Comparison of ENCODE assay signal across 8 cellular contexts in genomic region chrX:56231706-56232105, GRCh38. TPM values are rescaled to one million over a fixed set of nuclear protein-coding genes. Genes with fewer than 3 reads are reported as not detected.
DNase-seq lines count a peak whose midpoint lies in the region; ATAC-seq lines count a peak whose summit lies in the region.

No MANE protein-coding gene starts in this region.

- H3K27me3 ChIP-seq in HUES48 (ENCODE audit: control insufficient read depth, insufficient read depth, low read length) (no peaks in the 10 kb centered on the region), adipocyte (replicated peaks; ENCODE audit: control insufficient read depth, insufficient read depth, low read length) (peaks cover 8% of the 10 kb centered on the region), iPS-15b (ENCODE audit: control insufficient read depth, insufficient read depth, low read length) (no peaks in the 10 kb centered on the region), skeletal muscle tissue (ENCODE audit: control insufficient read depth in 3 of 3, insufficient read depth in 3 of 3, low read length in 3 of 3) (peaks cover 0 to 3% (median 0%) of the 10 kb centered on the region in 3 donors)

- no peak for DNase-seq in adipocyte (ENCODE audit: low read depth)
- no peak for DNase-seq in T1000 (lab: John Stamatoyannopoulos, UW)
- DNase-seq in activated CD4-positive, CD25-positive, alpha-beta regulatory T cell treated with anti-CD3 and anti-CD28 coated beads, Interleukin-2, amount 50 U/mL, for 72 hours, result no peak

- H3K36me3 ChIP-seq in HUES48 (ENCODE audit: control insufficient read depth, insufficient read depth, low read length), result no peaks in the 10 kb centered on the region
- no peaks in the 10 kb centered on the region for H3K36me3 ChIP-seq in adipocyte (ENCODE audit: control insufficient read depth, insufficient read depth, low read length, severe bottlenecking)
- no peaks in the 10 kb centered on the region for H3K36me3 ChIP-seq in iPS-15b (ENCODE audit: control insufficient read depth, insufficient read depth, low read length)
- H3K36me3 ChIP-seq in skeletal muscle tissue (ENCODE audit: control insufficient read depth in 3 of 3, insufficient read depth in 3 of 3, low read length in 3 of 3), result no peaks in the 10 kb centered on the region

- no peak overlapping the region for H3K27ac ChIP-seq in HUES48 (ENCODE audit: low read depth, low read length)
- H3K27ac ChIP-seq in skeletal muscle tissue (ENCODE audit: low read depth, low read length), result peak overlapping the region; percentile 69

- H3K4me1 ChIP-seq in HUES48 (ENCODE audit: control insufficient read depth, insufficient read depth, low read length) (no peaks in the 10 kb centered on the region), adipocyte (ENCODE audit: control insufficient read depth, insufficient read depth, low read length) (peaks cover 20% of the 10 kb centered on the region), iPS-15b (ENCODE audit: control insufficient read depth, insufficient read depth, low read length) (peaks cover 6% of the 10 kb centered on the region), skeletal muscle tissue (ENCODE audit: control insufficient read depth in 3 of 3, insufficient read depth in 3 of 3, low read length in 3 of 3) (peaks cover 0 to 5% (median 5%) of the 10 kb centered on the region in 3 donors)

- no peak overlapping the region for H3K9ac ChIP-seq in HUES48 (ENCODE audit: low read depth, low read length)
- no peak overlapping the region for H3K9ac ChIP-seq in adipocyte (ENCODE audit: low read length)
- H3K9ac ChIP-seq in iPS-15b (ENCODE audit: low read depth, low read length), result no peak overlapping the region
- peak overlapping the region in 2 of 3 donors; percentile 10 to 34 for H3K9ac ChIP-seq in skeletal muscle tissue (ENCODE audit: low read depth in 1 of 3, low read length in 3 of 3)

- H3K4me3 ChIP-seq in HUES48 (ENCODE audit: low read depth, low read length) (peak overlapping the region; percentile 68), adipocyte (ENCODE audit: low read length) (peak overlapping the region; percentile 70), iPS-15b (ENCODE audit: low read depth, low read length) (peak overlapping the region; percentile 68), skeletal muscle tissue (ENCODE audit: low read length in 3 of 3) (peak overlapping the region in 2 of 3 donors; percentile 64 to 72)

- ATAC-seq in esophagus mucosa (no peak), HG03280 (IDR thresholded peaks at IDR 0.05; ENCODE audit: unreplicated experiment) (no peak)

- peaks cover 52% of the 10 kb centered on the region for H3K9me3 ChIP-seq in HUES48 (ENCODE audit: control insufficient read depth, insufficient read depth, low read length)
- H3K9me3 ChIP-seq in adipocyte (ENCODE audit: control insufficient read depth, low read length), result no peaks in the 10 kb centered on the region
- no peaks in the 10 kb centered on the region for H3K9me3 ChIP-seq in iPS-15b (ENCODE audit: control insufficient read depth, insufficient read depth, low read length)
- H3K9me3 ChIP-seq in skeletal muscle tissue (ENCODE audit: control insufficient read depth in 3 of 3, low read length in 3 of 3), result no peaks in the 10 kb centered on the region

RNA-seq across cellular contexts. Expression of gene KLF8, which starts 0.5 kb away (rescaled TPM):
- total RNA-seq in skeletal muscle tissue (2.6 TPM), esophagus mucosa (23.2 TPM)

Comparison
In these comparisons a context has a peak if more than half of its experiments do, and no peak if none do; other contexts are left out.
1. H3K9ac ChIP-seq: peak in skeletal muscle tissue (2 of 3); none in HUES48 (single experiment), adipocyte (single experiment) and iPS-15b (single experiment).
2. Peak in every context shown above with its lines, with median percentiles within 50 percentile points of each other: H3K4me3 ChIP-seq.